Comparison of ENCODE assay signal across 1 cellular context in genomic region chr1:172449012-172449584, GRCh38.
TF ChIP-seq lines count a peak whose summit lies in the region.

No MANE protein-coding gene starts in this region.

TF ChIP-seq in HepG2, 621 proteins besides CTCF, POLR2A, EP300 and RAD21 (continued from another document and continues in another):
- TF ChIP-seq TEF (CRISPR knock-in tag; IDR thresholded peaks at IDR 0.05), result no peak
- TF ChIP-seq SIN3B (IDR thresholded peaks at IDR 0.05; ENCODE audit: low read length), result 0 out of 2 replicates have a peak, but pooled peaks have one; percentile 46
- peak; percentile 15; the same call in 1 of the 2 replicates for TF ChIP-seq SKIL (CRISPR knock-in tag; IDR thresholded peaks at IDR 0.05; ENCODE audit: borderline replicate concordance)
- TF ChIP-seq MED8 (CRISPR knock-in tag; IDR thresholded peaks at IDR 0.05; ENCODE audit: insufficient replicate concordance), result no peak
- 0 out of 2 replicates have a peak, but pooled peaks have one; percentile 5 for TF ChIP-seq U2AF2 (IDR thresholded peaks at IDR 0.05; ENCODE audit: low read depth, low read length)
- no peak for TF ChIP-seq CSRNP1 (CRISPR knock-in tag; IDR thresholded peaks at IDR 0.05)
- TF ChIP-seq AGO1 (IDR thresholded peaks at IDR 0.05; ENCODE audit: low read depth, low read length, poor library complexity, severe bottlenecking), result no peak
- peak; percentile 24; the same call in 1 of the 2 replicates for TF ChIP-seq NCOR1 (IDR thresholded peaks at IDR 0.05; ENCODE audit: borderline replicate concordance, low read length)
- TF ChIP-seq HMG20B (CRISPR knock-in tag; conservative IDR thresholded peaks at IDR 0.05), result 0 out of 2 replicates have a peak, but pooled peaks have one; percentile 42
- 0 out of 2 replicates have a peak, but pooled peaks have one; percentile 10 for TF ChIP-seq ELF4 (CRISPR knock-in tag; IDR thresholded peaks at IDR 0.05; ENCODE audit: borderline replicate concordance)
- TF ChIP-seq ZKSCAN8 (CRISPR knock-in tag; IDR thresholded peaks at IDR 0.05; ENCODE audit: borderline replicate concordance), result 0 out of 2 replicates have a peak, but pooled peaks have one; percentile 32
- TF ChIP-seq HOXA3 (CRISPR knock-in tag; IDR thresholded peaks at IDR 0.05), result 0 out of 2 replicates have a peak, but pooled peaks have one; percentile 8
- TF ChIP-seq HNF4A (CRISPR knock-in tag; IDR thresholded peaks at IDR 0.05), result peak; percentile 72
- peak; percentile 36; the same call in 1 of the 2 replicates for TF ChIP-seq HDAC2 (CRISPR knock-in tag; IDR thresholded peaks at IDR 0.05)
- 0 out of 2 replicates have a peak, but pooled peaks have one; percentile 18 for TF ChIP-seq IKZF5 (CRISPR knock-in tag; IDR thresholded peaks at IDR 0.05)
- 0 out of 2 replicates have a peak, but pooled peaks have one; percentile 37 for TF ChIP-seq KDM6A (CRISPR knock-in tag; IDR thresholded peaks at IDR 0.05; ENCODE audit: low read depth)
- peak; percentile 78 for TF ChIP-seq CEBPG (CRISPR knock-in tag; IDR thresholded peaks at IDR 0.05)
- 0 out of 2 replicates have a peak, but pooled peaks have one; percentile 43 for TF ChIP-seq TGIF2 (CRISPR knock-in tag; IDR thresholded peaks at IDR 0.05)
- peak; percentile 62 for TF ChIP-seq NCOA2 (CRISPR knock-in tag; IDR thresholded peaks at IDR 0.05)
- peak; percentile 41 for TF ChIP-seq SKI (IDR thresholded peaks at IDR 0.05; ENCODE audit: partially characterized antibody)
- TF ChIP-seq PATZ1 (CRISPR knock-in tag; IDR thresholded peaks at IDR 0.05), result peak; percentile 26; the same call in 1 of the 2 replicates
- TF ChIP-seq BRF2 (CRISPR knock-in tag; IDR thresholded peaks at IDR 0.05), result no peak
- 0 out of 2 replicates have a peak, but pooled peaks have one; percentile 28 for TF ChIP-seq GZF1 (CRISPR knock-in tag; IDR thresholded peaks at IDR 0.05)
- TF ChIP-seq ZEB1 (IDR thresholded peaks at IDR 0.05; ENCODE audit: insufficient replicate concordance, low read depth), result no peak
- 0 out of 2 replicates have a peak, but pooled peaks have one; percentile 59 for TF ChIP-seq FOXA3 (CRISPR knock-in tag; IDR thresholded peaks at IDR 0.05)
- 0 out of 2 replicates have a peak, but pooled peaks have one; percentile 43 for TF ChIP-seq POLR2AphosphoS5 (IDR thresholded peaks at IDR 0.05; ENCODE audit: low read depth, low read length)
- peak; percentile 53; the same call in 1 of the 2 replicates for TF ChIP-seq IRF2 (CRISPR knock-in tag; IDR thresholded peaks at IDR 0.05)
- TF ChIP-seq ELF3 (CRISPR knock-in tag; IDR thresholded peaks at IDR 0.05), result peak; percentile 78; the same call in 1 of the 2 replicates
- TF ChIP-seq SAP130 (CRISPR knock-in tag; IDR thresholded peaks at IDR 0.05; ENCODE audit: low read depth), result peak; percentile 58
- TF ChIP-seq ZSCAN9 (CRISPR knock-in tag; IDR thresholded peaks at IDR 0.05; ENCODE audit: borderline replicate concordance), result no peak
- TF ChIP-seq THAP11 (CRISPR knock-in tag; IDR thresholded peaks at IDR 0.05), result 0 out of 2 replicates have a peak, but pooled peaks have one; percentile 41
- no peak for TF ChIP-seq ZNF770 (CRISPR knock-in tag; IDR thresholded peaks at IDR 0.05)
- peak; percentile 63; the same call in 1 of the 2 replicates for TF ChIP-seq ETV5 (CRISPR knock-in tag; IDR thresholded peaks at IDR 0.05; ENCODE audit: borderline replicate concordance)
- TF ChIP-seq ARNTL (CRISPR knock-in tag; IDR thresholded peaks at IDR 0.05), result peak; percentile 71; the same call in 1 of the 2 replicates
- 0 out of 2 replicates have a peak, but pooled peaks have one; percentile 34 for TF ChIP-seq PHF21A (CRISPR knock-in tag; IDR thresholded peaks at IDR 0.05)
- TF ChIP-seq GATAD2A (CRISPR knock-in tag; IDR thresholded peaks at IDR 0.05), result peak; percentile 81
- peak; percentile 59; the same call in 1 of the 2 replicates for TF ChIP-seq ZNF101 (CRISPR knock-in tag; IDR thresholded peaks at IDR 0.05; ENCODE audit: borderline replicate concordance, low read depth)
- peak; percentile 76; the same call in 1 of the 2 replicates for TF ChIP-seq FOSL1 (CRISPR knock-in tag; IDR thresholded peaks at IDR 0.05; ENCODE audit: borderline replicate concordance)
- TF ChIP-seq HNRNPH1 (optimal IDR thresholded peaks at IDR 0.05; ENCODE audit: low read depth, low read length), result no peak
- TF ChIP-seq HINFP (CRISPR knock-in tag; IDR thresholded peaks at IDR 0.05; ENCODE audit: low read depth), result 0 out of 2 replicates have a peak, but pooled peaks have one; percentile 10
- TF ChIP-seq NR2F2 (IDR thresholded peaks at IDR 0.05; ENCODE audit: borderline replicate concordance, low read depth), result 0 out of 2 replicates have a peak, but pooled peaks have one; percentile 14
- peak; percentile 58 for TF ChIP-seq HHEX (CRISPR knock-in tag; IDR thresholded peaks at IDR 0.05)
- peak; percentile 41; the same call in 1 of the 2 replicates for TF ChIP-seq HBP1 (CRISPR knock-in tag; IDR thresholded peaks at IDR 0.05; ENCODE audit: low read depth)
- TF ChIP-seq FOSL2 (CRISPR knock-in tag; IDR thresholded peaks at IDR 0.05), result peak; percentile 97
- TF ChIP-seq MTERF4 (CRISPR knock-in tag; IDR thresholded peaks at IDR 0.05), result 0 out of 2 replicates have a peak, but pooled peaks have one; percentile 45
- TF ChIP-seq MAFF (IDR thresholded peaks at IDR 0.05; ENCODE audit: low read depth, low read length), result peak; percentile 77
- peak; percentile 44; the same call in 1 of the 2 replicates for TF ChIP-seq DMAP1 (CRISPR knock-in tag; IDR thresholded peaks at IDR 0.05)
- peak; percentile 28; the same call in 1 of the 2 replicates for TF ChIP-seq YEATS4 (CRISPR knock-in tag; IDR thresholded peaks at IDR 0.05; ENCODE audit: borderline replicate concordance)
- TF ChIP-seq ATF3 (CRISPR knock-in tag; IDR thresholded peaks at IDR 0.05), result peak; percentile 71; the same call in 1 of the 2 replicates
- 0 out of 2 replicates have a peak, but pooled peaks have one; percentile 29 for TF ChIP-seq MIER2 (CRISPR knock-in tag; IDR thresholded peaks at IDR 0.05)
- TF ChIP-seq ISL2 (CRISPR knock-in tag; IDR thresholded peaks at IDR 0.05), result peak; percentile 17; the same call in 1 of the 2 replicates
